In the genomic region with DNA sequence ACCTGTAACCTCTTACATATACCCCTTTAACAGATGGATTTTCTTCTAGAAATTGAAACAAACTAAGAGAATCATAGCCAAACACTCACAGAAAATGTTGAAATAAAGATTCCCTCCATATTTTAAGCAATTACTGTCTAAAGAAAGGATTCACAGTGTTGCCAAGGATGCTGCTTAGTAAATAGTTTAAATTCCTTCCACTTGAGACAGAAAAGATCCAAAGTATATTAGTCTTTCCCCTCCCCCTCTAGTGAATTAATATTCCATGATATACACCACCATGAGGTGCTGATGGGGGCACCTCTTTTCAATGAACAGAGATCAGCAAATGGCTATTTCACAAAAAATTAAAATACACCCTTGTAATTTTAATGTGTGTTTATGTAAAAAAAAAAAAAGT, we compare ENCODE assay signal across 21 cellular contexts.
DNase-seq lines count a peak whose midpoint lies in the region; ATAC-seq, FAIRE-seq and TF ChIP-seq lines count a peak whose summit lies in the region.
"Had no signal": no experiment of that assay in that cellular context is flagged by ENCODE, and none has a peak within 500 bp of the region (broad histone marks: within the 10 kb centered on the region; RNA-seq: fewer than 3 reads in every experiment).

No MANE protein-coding gene starts in this region.

- no peaks in the 10 kb centered on the region for H3F3A ChIP-seq in GM23338 (replicated peaks; ENCODE audit: low read depth)

- H3K4me1 Mint-ChIP-seq in GM23338 (peaks cover 36% of the 10 kb centered on the region), chondrocyte (ENCODE audit: low read depth) (peaks cover 33% of the 10 kb centered on the region), mesothelial cell of epicardium (peaks cover 36% of the 10 kb centered on the region)
- H3K4me1 Mint-ChIP-seq: CD4-positive, CD25-positive, alpha-beta regulatory T cell; natural killer cell had no signal

- no peaks in the 10 kb centered on the region for H3K27me3 ChIP-seq in GM23338 (ENCODE audit: insufficient read depth)

- H3K27ac ChIP-seq in A549 (no peak overlapping the region), GM23338 (ENCODE audit: low read depth) (no peak overlapping the region)

- H3K4me3 Mint-ChIP-seq in GM23338, result no peak overlapping the region
- H3K4me3 Mint-ChIP-seq in chondrocyte (ENCODE audit: unreplicated experiment), result no peak overlapping the region
- H3K4me3 Mint-ChIP-seq in mesothelial cell of epicardium, result no peak overlapping the region
- H3K4me3 Mint-ChIP-seq: activated CD4-positive, alpha-beta memory T cell treated with anti-CD3 and anti-CD28 coated beads for 36 hours; CD4-positive, CD25-positive, alpha-beta regulatory T cell; natural killer cell had no signal

- no peaks in the 10 kb centered on the region for H4K20me1 ChIP-seq in GM23338 (replicated peaks; ENCODE audit: insufficient read depth)

- POLR2A ChIA-PET in A549 (lab: Yijun Ruan, JAX), result no interaction called here

- CTCF ChIA-PET in A549 (lab: Yijun Ruan, JAX), result interaction anchor here (0.7 kb wide), 1 partner anchor 28 kb away, joined by 3 read pairs; no protein-coding TSS in a partner anchor

- H3K4me1 ChIP-seq in A549 (peaks cover 27% of the 10 kb centered on the region), GM23338 (ENCODE audit: insufficient read depth) (peaks cover 43% of the 10 kb centered on the region)

- no peaks in the 10 kb centered on the region for H3K9me3 ChIP-seq in A549

- TF ChIP-seq RAD21 in A549 (conservative IDR thresholded peaks at IDR 0.05 in 1 of 2, IDR thresholded peaks at IDR 0.05 in 1 of 2), result no peak

- TF ChIP-seq POLR2A in A549 (IDR thresholded peaks at IDR 0.05; ENCODE audit: low read length), result no peak

- H3K36me3 ChIP-seq in GM23338 (ENCODE audit: insufficient read depth), result no peaks in the 10 kb centered on the region

- TF ChIP-seq EP300 in A549 (IDR thresholded peaks at IDR 0.05), result no peak

- ATAC-seq in A549 (0 out of 6 replicates have a peak, but pooled peaks have one; percentile 47 to 50), GM23338 (no peak)
- ATAC-seq: natural killer cell had no signal

- DNase-seq in A549 (ENCODE audit: low read depth in 1 of 2, low spot score in 1 of 2) (no peak), GM23338 (ENCODE audit: low spot score) (peak; percentile 53), chondrocyte (ENCODE audit: low spot score) (no peak), mesothelial cell of epicardium (ENCODE audit: low spot score in 2 of 2, unreplicated experiment in 2 of 2) (no peak), A172 (ENCODE audit: low spot score) (no peak), COLO668 (lab: John Stamatoyannopoulos, UW; ENCODE audit: unreplicated experiment) (no peak), GDM1 (lab: John Stamatoyannopoulos, UW) (no peak), NCI-H2196 (lab: John Stamatoyannopoulos, UW; ENCODE audit: unreplicated experiment) (no peak)
- DNase-seq: activated CD4-positive, alpha-beta memory T cell treated with anti-CD3 and anti-CD28 coated beads for 36 hours; activated naive CD4-positive, alpha-beta T cell treated with anti-CD3 and anti-CD28 coated beads, Interleukin-2, amount 50 U/mL, for 16 hours; activated T-cell treated with anti-CD3 and anti-CD28 coated beads, Interleukin-2, amount 50 U/mL, for 1 hour; CD4-positive, CD25-positive, alpha-beta regulatory T cell; DMS53; foreskin fibroblast; kidney; mammary epithelial cell; natural killer cell; NCI-H187 treated with DMSO at 0.1 percent for 48 hours; stimulated activated CD4-positive, alpha-beta T cell treated with anti-CD3 and anti-CD28 coated beads, Interleukin-4, amount 100 ng/mL, for 24 hours; T-helper 1 cell had no signal

- H3K9me3 Mint-ChIP-seq in GM23338 (no peaks in the 10 kb centered on the region), chondrocyte (ENCODE audit: low read depth) (no peaks in the 10 kb centered on the region), mesothelial cell of epicardium (no peaks in the 10 kb centered on the region)
- H3K9me3 Mint-ChIP-seq: activated CD4-positive, alpha-beta memory T cell treated with anti-CD3 and anti-CD28 coated beads for 36 hours; natural killer cell had no signal

- H3K36me3 Mint-ChIP-seq in GM23338 (ENCODE audit: low read depth), result no peaks in the 10 kb centered on the region
- no peaks in the 10 kb centered on the region for H3K36me3 Mint-ChIP-seq in chondrocyte (ENCODE audit: low read depth)
- H3K36me3 Mint-ChIP-seq in mesothelial cell of epicardium, result no peaks in the 10 kb centered on the region
- H3K36me3 Mint-ChIP-seq: activated CD4-positive, alpha-beta memory T cell treated with anti-CD3 and anti-CD28 coated beads for 36 hours; CD4-positive, CD25-positive, alpha-beta regulatory T cell; natural killer cell had no signal

- no peaks in the 10 kb centered on the region for H3K27me3 Mint-ChIP-seq in GM23338 (ENCODE audit: insufficient read depth, low read depth, poor library complexity)
- H3K27me3 Mint-ChIP-seq in chondrocyte (ENCODE audit: low read depth), result no peaks in the 10 kb centered on the region
- no peaks in the 10 kb centered on the region for H3K27me3 Mint-ChIP-seq in mesothelial cell of epicardium (ENCODE audit: low read depth)
- H3K27me3 Mint-ChIP-seq: activated CD4-positive, alpha-beta memory T cell treated with anti-CD3 and anti-CD28 coated beads for 36 hours; CD4-positive, CD25-positive, alpha-beta regulatory T cell had no signal

- FAIRE-seq in A549 (lab: Jason Lieb, UNC), result no peak
- FAIRE-seq: A204.1, kidney had no signal

- no peaks in the 10 kb centered on the region for H3K79me2 ChIP-seq in GM23338 (replicated peaks; ENCODE audit: insufficient read depth)

- H3K4me3 ChIP-seq in A549 (no peak overlapping the region), GM23338 (no peak overlapping the region)

- no peak overlapping the region for H2AFZ ChIP-seq in GM23338

- TF ChIP-seq CTCF in A549 (IDR thresholded peaks at IDR 0.05) (no peak), GM23338 (conservative IDR thresholded peaks at IDR 0.05; ENCODE audit: low read depth in 2 of 2) (0 out of 4 replicates have a peak, but pooled peaks of 1 of the 2 experiments have one; percentile 20), chondrocyte (IDR thresholded peaks at IDR 0.05) (peak; percentile 77), mesothelial cell of epicardium (IDR thresholded peaks at IDR 0.05; ENCODE audit: unreplicated experiment) (no peak)

- no peak overlapping the region; the same call in 1 of the 2 replicates for H3K27ac Mint-ChIP-seq in GM23338
- peak overlapping the region; percentile 4 for H3K27ac Mint-ChIP-seq in chondrocyte (ENCODE audit: unreplicated experiment)
- peak overlapping the region; percentile 74 for H3K27ac Mint-ChIP-seq in mesothelial cell of epicardium
- H3K27ac Mint-ChIP-seq: activated CD4-positive, alpha-beta memory T cell treated with anti-CD3 and anti-CD28 coated beads for 36 hours; CD4-positive, CD25-positive, alpha-beta regulatory T cell; natural killer cell had no signal

- H3K4me2 ChIP-seq in A549, result peak overlapping the region; percentile 15; the same call in 1 of the 3 replicates
- peak overlapping the region; percentile 3 for H3K4me2 ChIP-seq in GM23338

- H3K9me2 ChIP-seq in GM23338 (ENCODE audit: insufficient read depth), result 0 out of 2 replicates have a peak, but pooled peaks cover 7% of the 10 kb centered on the region

TF ChIP-seq in A549, 52 proteins besides CTCF, POLR2A, EP300 and RAD21 (continues in another document):
- TF ChIP-seq BHLHE40 (IDR thresholded peaks at IDR 0.05; ENCODE audit: low read depth, low read length) (no peak), TP53 (CRISPR knock-in tag; IDR thresholded peaks at IDR 0.05) (no peak), MYC (IDR thresholded peaks at IDR 0.05; ENCODE audit: borderline replicate concordance, low read length) (no peak), ZNF302 (CRISPR knock-in tag; IDR thresholded peaks at IDR 0.05) (no peak), MAFK (IDR thresholded peaks at IDR 0.05; ENCODE audit: partially characterized antibody) (no peak)
- TF ChIP-seq, protein P1, sequence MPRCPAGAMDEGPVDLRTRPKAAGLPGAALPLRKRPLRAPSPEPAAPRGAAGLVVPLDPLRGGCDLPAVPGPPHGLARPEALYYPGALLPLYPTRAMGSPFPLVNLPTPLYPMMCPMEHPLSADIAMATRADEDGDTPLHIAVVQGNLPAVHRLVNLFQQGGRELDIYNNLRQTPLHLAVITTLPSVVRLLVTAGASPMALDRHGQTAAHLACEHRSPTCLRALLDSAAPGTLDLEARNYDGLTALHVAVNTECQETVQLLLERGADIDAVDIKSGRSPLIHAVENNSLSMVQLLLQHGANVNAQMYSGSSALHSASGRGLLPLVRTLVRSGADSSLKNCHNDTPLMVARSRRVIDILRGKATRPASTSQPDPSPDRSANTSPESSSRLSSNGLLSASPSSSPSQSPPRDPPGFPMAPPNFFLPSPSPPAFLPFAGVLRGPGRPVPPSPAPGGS (IDR thresholded peaks at IDR 0.05), result no peak
- TF ChIP-seq, protein P2, sequence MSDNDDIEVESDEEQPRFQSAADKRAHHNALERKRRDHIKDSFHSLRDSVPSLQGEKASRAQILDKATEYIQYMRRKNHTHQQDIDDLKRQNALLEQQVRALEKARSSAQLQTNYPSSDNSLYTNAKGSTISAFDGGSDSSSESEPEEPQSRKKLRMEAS (IDR thresholded peaks at IDR 0.05), result no peak

TF ChIP-seq in GM23338, 12 proteins besides CTCF, POLR2A, EP300 and RAD21 (continues in another document):
- TF ChIP-seq STAT1 (IDR thresholded peaks at IDR 0.05; ENCODE audit: unreplicated experiment) (no peak), EZH2 (IDR thresholded peaks at IDR 0.05; ENCODE audit: low read depth, unreplicated experiment) (no peak)
- TF ChIP-seq, protein P3, sequence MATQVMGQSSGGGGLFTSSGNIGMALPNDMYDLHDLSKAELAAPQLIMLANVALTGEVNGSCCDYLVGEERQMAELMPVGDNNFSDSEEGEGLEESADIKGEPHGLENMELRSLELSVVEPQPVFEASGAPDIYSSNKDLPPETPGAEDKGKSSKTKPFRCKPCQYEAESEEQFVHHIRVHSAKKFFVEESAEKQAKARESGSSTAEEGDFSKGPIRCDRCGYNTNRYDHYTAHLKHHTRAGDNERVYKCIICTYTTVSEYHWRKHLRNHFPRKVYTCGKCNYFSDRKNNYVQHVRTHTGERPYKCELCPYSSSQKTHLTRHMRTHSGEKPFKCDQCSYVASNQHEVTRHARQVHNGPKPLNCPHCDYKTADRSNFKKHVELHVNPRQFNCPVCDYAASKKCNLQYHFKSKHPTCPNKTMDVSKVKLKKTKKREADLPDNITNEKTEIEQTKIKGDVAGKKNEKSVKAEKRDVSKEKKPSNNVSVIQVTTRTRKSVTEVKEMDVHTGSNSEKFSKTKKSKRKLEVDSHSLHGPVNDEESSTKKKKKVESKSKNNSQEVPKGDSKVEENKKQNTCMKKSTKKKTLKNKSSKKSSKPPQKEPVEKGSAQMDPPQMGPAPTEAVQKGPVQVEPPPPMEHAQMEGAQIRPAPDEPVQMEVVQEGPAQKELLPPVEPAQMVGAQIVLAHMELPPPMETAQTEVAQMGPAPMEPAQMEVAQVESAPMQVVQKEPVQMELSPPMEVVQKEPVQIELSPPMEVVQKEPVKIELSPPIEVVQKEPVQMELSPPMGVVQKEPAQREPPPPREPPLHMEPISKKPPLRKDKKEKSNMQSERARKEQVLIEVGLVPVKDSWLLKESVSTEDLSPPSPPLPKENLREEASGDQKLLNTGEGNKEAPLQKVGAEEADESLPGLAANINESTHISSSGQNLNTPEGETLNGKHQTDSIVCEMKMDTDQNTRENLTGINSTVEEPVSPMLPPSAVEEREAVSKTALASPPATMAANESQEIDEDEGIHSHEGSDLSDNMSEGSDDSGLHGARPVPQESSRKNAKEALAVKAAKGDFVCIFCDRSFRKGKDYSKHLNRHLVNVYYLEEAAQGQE (IDR thresholded peaks at IDR 0.05; ENCODE audit: unreplicated experiment), result no peak
